14 cellular contexts compared by ENCODE assay signal in genomic region chr4:54061067-54061466, GRCh38. TPM values are rescaled to one million over a fixed set of nuclear protein-coding genes. Genes with fewer than 3 reads are reported as not detected.
DNase-seq lines count a peak whose midpoint lies in the region; ATAC-seq and TF ChIP-seq lines count a peak whose summit lies in the region.
"Had no signal": no experiment of that assay in that cellular context is flagged by ENCODE, and none has a peak within 500 bp of the region (broad histone marks: within the 10 kb centered on the region; RNA-seq: fewer than 3 reads in every experiment).

No MANE protein-coding gene starts in this region.

- H3K4me2 ChIP-seq in OCI-LY1 (ENCODE audit: low read length): peak overlapping the region; percentile 69
- peak overlapping the region; percentile 93 for H3K4me2 ChIP-seq in osteoblast (ENCODE audit: insufficient read depth, low read length)

- H3K9me3 Mint-ChIP-seq in Caco-2 (ENCODE audit: unreplicated experiment): no peaks in the 10 kb centered on the region

- H3K36me3 ChIP-seq in Caco-2 (ENCODE audit: control insufficient read depth, insufficient read depth, low read length) (no peaks in the 10 kb centered on the region), OCI-LY1 (ENCODE audit: insufficient read depth, low read length) (no peaks in the 10 kb centered on the region), endocrine pancreas (ENCODE audit: control insufficient read depth, insufficient read depth, low read length) (no peaks in the 10 kb centered on the region), osteoblast (ENCODE audit: insufficient read depth, low read length) (no peaks in the 10 kb centered on the region)
- H3K36me3 ChIP-seq: left lung had no signal

- CTCF ChIA-PET in Caco-2 (lab: Charles Lee): no interaction called here

- no peak for TF ChIP-seq CTCF in Caco-2 (IDR thresholded peaks at IDR 0.05; ENCODE audit: insufficient read depth in 1 of 2, low read depth in 1 of 2, low read length in 1 of 2, severe bottlenecking in 1 of 2, unreplicated experiment in 1 of 2)
- TF ChIP-seq CTCF in OCI-LY1 (IDR thresholded peaks at IDR 0.05; ENCODE audit: low read length): no peak
- TF ChIP-seq CTCF in osteoblast (IDR thresholded peaks at IDR 0.05; ENCODE audit: extremely low read depth, low read depth, low read length): no peak

- H3K9ac ChIP-seq in OCI-LY1 (ENCODE audit: low read length) (no peak overlapping the region), endocrine pancreas (ENCODE audit: control insufficient read depth, insufficient read depth, low read length) (no peak overlapping the region)

- no peaks in the 10 kb centered on the region for H3K9me2 ChIP-seq in OCI-LY1 (ENCODE audit: low read depth, low read length)

- peak overlapping the region; percentile 89 for H3K4me3 Mint-ChIP-seq in Caco-2 (ENCODE audit: unreplicated experiment)

- H4K20me1 ChIP-seq in OCI-LY1 (ENCODE audit: insufficient read depth, low read length): no peaks in the 10 kb centered on the region
- H4K20me1 ChIP-seq in osteoblast (ENCODE audit: insufficient read depth, low read length): peaks cover 67% of the 10 kb centered on the region

- H3K27me3 ChIP-seq in Caco-2 (replicated peaks; ENCODE audit: control insufficient read depth, insufficient read depth, low read length): no peaks in the 10 kb centered on the region
- H3K27me3 ChIP-seq in OCI-LY1 (ENCODE audit: insufficient read depth, low read length): no peaks in the 10 kb centered on the region
- no peaks in the 10 kb centered on the region for H3K27me3 ChIP-seq in endocrine pancreas (ENCODE audit: control insufficient read depth, insufficient read depth, low read length)
- H3K27me3 ChIP-seq in osteoblast (ENCODE audit: insufficient read depth, low read length): no peaks in the 10 kb centered on the region
- H3K27me3 ChIP-seq: left lung, SJSA1 had no signal

- no peak for DNase-seq in Caco-2
- DNase-seq in osteoblast (ENCODE audit: insufficient read length, low spot score, missing footprints): no peak
- DNase-seq in SKM-1 (lab: John Stamatoyannopoulos, UW; ENCODE audit: unreplicated experiment): no peak
- DNase-seq in activated CD4-positive, CD25-positive, alpha-beta regulatory T cell treated with anti-CD3 and anti-CD28 coated beads, Interleukin-2, amount 50 U/mL, for 72 hours: no peak
- DNase-seq: glutamatergic neuron; left lung; NCI-H1436; posterior cingulate gyrus; stimulated activated CD4-positive, alpha-beta T cell treated with anti-CD3 and anti-CD28 coated beads, Interleukin-2, amount 100 ng/mL, for 48 hours had no signal

- H3K36me3 Mint-ChIP-seq in Caco-2 (ENCODE audit: insufficient read depth, unreplicated experiment): no peaks in the 10 kb centered on the region

- H3K4me1 ChIP-seq in Caco-2 (peaks cover 28% of the 10 kb centered on the region), OCI-LY1 (ENCODE audit: insufficient read depth, low read length, severe bottlenecking) (peaks cover 76% of the 10 kb centered on the region), endocrine pancreas (ENCODE audit: control insufficient read depth, insufficient read depth, low read length) (peaks cover 35% of the 10 kb centered on the region), osteoblast (ENCODE audit: insufficient read depth, low read length) (peaks cover 58% of the 10 kb centered on the region)

- no peak overlapping the region for H2AFZ ChIP-seq in OCI-LY1 (ENCODE audit: low read length)
- H2AFZ ChIP-seq in osteoblast (ENCODE audit: low read length): no peak overlapping the region

- no peak for ATAC-seq in GM19397 (IDR thresholded peaks at IDR 0.05; ENCODE audit: unreplicated experiment)
- ATAC-seq: left lung had no signal

- H3K27ac ChIP-seq in OCI-LY1 (ENCODE audit: low read depth, low read length, poor library complexity, severe bottlenecking) (no peak overlapping the region), osteoblast (ENCODE audit: low read depth, low read length) (no peak overlapping the region)
- H3K27ac ChIP-seq: left lung, SJSA1 had no signal

- H3K4me3 ChIP-seq in Caco-2 (ENCODE audit: low read depth, low read length) (no peak overlapping the region), OCI-LY1 (ENCODE audit: low read depth, low read length, poor library complexity, severe bottlenecking) (peak overlapping the region; percentile 83), endocrine pancreas (ENCODE audit: control insufficient read depth, insufficient read depth, low read length) (peak overlapping the region; percentile 99), osteoblast (ENCODE audit: insufficient read depth, low read length) (peak overlapping the region; percentile 95)
- H3K4me3 ChIP-seq: SJSA1 had no signal

- BruUV-seq in Caco-2 (replicated peaks; lab: Mats Ljungman, UMichigan): no TSS peak

- POLR2A ChIA-PET in Caco-2 (lab: Charles Lee): no interaction called here

- H3K27me3 Mint-ChIP-seq in Caco-2 (ENCODE audit: insufficient read depth, unreplicated experiment): no peaks in the 10 kb centered on the region

- H3K4me1 Mint-ChIP-seq in Caco-2 (ENCODE audit: low read depth, unreplicated experiment): peaks cover 42% of the 10 kb centered on the region

- H3F3A ChIP-seq in OCI-LY1 (ENCODE audit: insufficient read depth, low read length): no peaks in the 10 kb centered on the region

- H3K9me3 ChIP-seq in Caco-2: no peaks in the 10 kb centered on the region
- H3K9me3 ChIP-seq in OCI-LY1 (ENCODE audit: low read length): no peaks in the 10 kb centered on the region
- H3K9me3 ChIP-seq in endocrine pancreas (ENCODE audit: control insufficient read depth, low read length): no peaks in the 10 kb centered on the region
- H3K9me3 ChIP-seq in osteoblast (ENCODE audit: low read depth, low read length): no peaks in the 10 kb centered on the region
- H3K9me3 ChIP-seq: left lung, SJSA1 had no signal

- H3K79me2 ChIP-seq in OCI-LY1 (ENCODE audit: insufficient read depth, low read length) (peaks cover 80% of the 10 kb centered on the region), osteoblast (ENCODE audit: insufficient read depth, low read length) (peaks cover 83% of the 10 kb centered on the region)

- no peak overlapping the region for H3K27ac Mint-ChIP-seq in Caco-2 (ENCODE audit: unreplicated experiment)

- intact Hi-C loops in Caco-2 (cut with micrococcal nuclease; ENCODE audit: unreplicated experiment): loop anchor here (5.0 kb wide), 1 partner anchor 154 kb away; no protein-coding TSS in a partner anchor

RNA-seq across cellular contexts. Expression of gene CHIC2, which starts 3.3 kb away (rescaled TPM):
- total RNA-seq in Caco-2 (2022) (24.9 and 30.0 TPM in 2 replicates), osteoblast (66.6 and 73.1 TPM in 2 replicates)

RNA-seq across cellular contexts. Expression of gene GSX2, which starts 38.9 kb away (rescaled TPM):
- total RNA-seq in Caco-2 (2022): not detected in 2 replicates
- total RNA-seq in osteoblast: not detected in 2 replicates
- total RNA-seq: H4, left lung, SJSA1 had no signal
